In genomic region chr10:5861269-5862031, GRCh38 we compare ENCODE assay signal across 1 cellular context.
TF ChIP-seq lines count a peak whose summit lies in the region.

No MANE protein-coding gene starts in this region.

TF ChIP-seq in endothelial cell of umbilical vein, 7 proteins besides CTCF, POLR2A, EP300 and RAD21:
- no peak for TF ChIP-seq EZH2 (IDR thresholded peaks at IDR 0.05; ENCODE audit: borderline replicate concordance, low read depth, low read length, severe bottlenecking)
- TF ChIP-seq, protein P1, sequence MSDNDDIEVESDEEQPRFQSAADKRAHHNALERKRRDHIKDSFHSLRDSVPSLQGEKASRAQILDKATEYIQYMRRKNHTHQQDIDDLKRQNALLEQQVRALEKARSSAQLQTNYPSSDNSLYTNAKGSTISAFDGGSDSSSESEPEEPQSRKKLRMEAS (IDR thresholded peaks at IDR 0.05; ENCODE audit: insufficient read depth, insufficient read length), result no peak
- TF ChIP-seq GATA2 (IDR thresholded peaks at IDR 0.05; ENCODE audit: insufficient read depth, insufficient read length, low read depth, low read length), result peak; percentile 6
- TF ChIP-seq FOS (IDR thresholded peaks at IDR 0.05; ENCODE audit: borderline replicate concordance, insufficient read depth, low read length), result peak; percentile 81
- no peak for TF ChIP-seq MYC (IDR thresholded peaks at IDR 0.05; ENCODE audit: low read depth, low read length)
- TF ChIP-seq POLR2AphosphoS5 (IDR thresholded peaks at IDR 0.05; ENCODE audit: insufficient read depth, low read depth, low read length), result no peak
- TF ChIP-seq JUN (IDR thresholded peaks at IDR 0.05; ENCODE audit: borderline replicate concordance, insufficient read depth, insufficient read length, low read depth), result peak; percentile 73
